ENCODE assay signal across 8 cellular contexts in genomic region chr20:63707558-63708300, GRCh38. TPM values are rescaled to one million over a fixed set of nuclear protein-coding genes. Genes with fewer than 3 reads are reported as not detected.
DNase-seq lines count a peak whose midpoint lies in the region; ATAC-seq and TF ChIP-seq lines count a peak whose summit lies in the region.

TSS of gene ARFRP1 (minus strand) at chr20:63707976. CDS start at chr20:63707091, 885 bp downstream.
TSS of gene ZGPAT (plus strand) at chr20:63708039. CDS start at chr20:63708581, 542 bp downstream.

- peak within 1 kb of the TSS; percentile 91 for H3K4me3 Mint-ChIP-seq in activated naive CD4-positive, alpha-beta T cell treated with anti-CD3 and anti-CD28 coated beads, Interleukin-2, amount 50 U/mL, for 24 hours

- ATAC-seq in omental fat pad (ENCODE audit: low FRiP score) = peak; percentile 82

- peaks cover 23% of the 10 kb centered on the region for H3K36me3 Mint-ChIP-seq in activated naive CD4-positive, alpha-beta T cell treated with anti-CD3 and anti-CD28 coated beads, Interleukin-2, amount 50 U/mL, for 24 hours

- H3K9me3 Mint-ChIP-seq in activated naive CD4-positive, alpha-beta T cell treated with anti-CD3 and anti-CD28 coated beads, Interleukin-2, amount 50 U/mL, for 24 hours = no peaks in the 10 kb centered on the region

- DNase-seq in GF-D8 (lab: John Stamatoyannopoulos, UW) (peak; percentile 64), HEK293T (ENCODE audit: extremely low spot score) (peak; percentile 91), NCI-H1048 (lab: John Stamatoyannopoulos, UW) (peak; percentile 20), SKM-1 (lab: John Stamatoyannopoulos, UW; ENCODE audit: unreplicated experiment) (peak; percentile 76), glomerular visceral epithelial cell (ENCODE audit: extremely low spot score) (peak; percentile 83), omental fat pad (ENCODE audit: low spot score) (no peak)

- H3K27ac Mint-ChIP-seq in activated naive CD4-positive, alpha-beta T cell treated with anti-CD3 and anti-CD28 coated beads, Interleukin-2, amount 50 U/mL, for 24 hours = peak within 1 kb of the TSS; percentile 89

- no peaks in the 10 kb centered on the region for H3K27me3 Mint-ChIP-seq in activated naive CD4-positive, alpha-beta T cell treated with anti-CD3 and anti-CD28 coated beads, Interleukin-2, amount 50 U/mL, for 24 hours

- POLR2A ChIA-PET in HEK293T (lab: Yijun Ruan, JAX) = interaction anchor here (0.6 to 2.0 kb wide), 20 partner anchors 9 to 170 kb away, joined by 3 to 17 read pairs (median 4); partner anchors contain the start of genes HELZ2, LIME1, PTK6 and RTEL1

- H3K4me1 Mint-ChIP-seq in activated naive CD4-positive, alpha-beta T cell treated with anti-CD3 and anti-CD28 coated beads, Interleukin-2, amount 50 U/mL, for 24 hours = peaks cover 52% of the 10 kb centered on the region

- CTCF ChIA-PET in HEK293T (lab: Yijun Ruan, JAX) = interaction anchor here (0.6 kb wide), 1 partner anchor 31 kb away, joined by 3 read pairs; the partner anchor contains the start of gene SLC2A4RG

- TF ChIP-seq CTCF in omental fat pad (IDR thresholded peaks at IDR 0.05) = no peak

- H3K27ac ChIP-seq in temporal lobe (ENCODE audit: low read depth, low read length) = peak within 1 kb of the TSS; percentile 44

TF ChIP-seq in HEK293T, 16 proteins besides CTCF, POLR2A, EP300 and RAD21:
- 0 out of 2 replicates have a peak, but pooled peaks have one; percentile 60 for TF ChIP-seq HDGF (IDR thresholded peaks at IDR 0.05; ENCODE audit: borderline replicate concordance)
- 0 out of 2 replicates have a peak, but pooled peaks have one; percentile 1 for TF ChIP-seq ARNT (IDR thresholded peaks at IDR 0.05)
- TF ChIP-seq LEF1 (IDR thresholded peaks at IDR 0.05; ENCODE audit: borderline replicate concordance) = no peak; the same call in 1 of the 2 replicates
- 0 out of 2 replicates have a peak, but pooled peaks have one; percentile 15 for TF ChIP-seq ELF4 (IDR thresholded peaks at IDR 0.05)

RNA-seq across cellular contexts. Expression of gene ARFRP1, which starts in this region (rescaled TPM):
- total RNA-seq in omental fat pad = 10 to 100 TPM; 25.5 to 44.3 (median 40.9) TPM
- total RNA-seq in temporal lobe = 18.7 TPM

RNA-seq across cellular contexts. Expression of gene ZGPAT, which starts in this region (rescaled TPM):
- total RNA-seq in omental fat pad (10 to 100 TPM; 13.2 to 34.5 (median 20.6) TPM), temporal lobe (7.6 TPM)
